14 cellular contexts compared by ENCODE assay signal in genomic region chr6:19472168-19472567, GRCh38.
DNase-seq lines count a peak whose midpoint lies in the region; ATAC-seq and TF ChIP-seq lines count a peak whose summit lies in the region.
"Had no signal": no experiment of that assay in that cellular context is flagged by ENCODE, and none has a peak within 500 bp of the region (broad histone marks: within the 10 kb centered on the region; RNA-seq: fewer than 3 reads in every experiment).

No MANE protein-coding gene starts in this region.

- H3K27me3 ChIP-seq in HCT116 (ENCODE audit: insufficient read depth, low read length): no peaks in the 10 kb centered on the region
- H3K27me3 ChIP-seq in Panc1 (ENCODE audit: control insufficient read depth, insufficient read depth, low read length): no peaks in the 10 kb centered on the region
- no peaks in the 10 kb centered on the region for H3K27me3 ChIP-seq in esophagus muscularis mucosa
- H3K27me3 ChIP-seq: gastrocnemius medialis, neural progenitor cell had no signal

- no peaks in the 10 kb centered on the region for H3K79me2 ChIP-seq in HCT116 (ENCODE audit: insufficient read depth, low read length)

- POLR2A ChIA-PET in HCT116 (lab: Charles Lee): interaction anchor here (0.6 kb wide), 1 partner anchor 16 kb away, joined by 4 read pairs; no protein-coding TSS in a partner anchor
- POLR2A ChIA-PET in Panc1 (lab: Charles Lee): no interaction called here

- no peaks in the 10 kb centered on the region for H3K9me2 ChIP-seq in HCT116 (ENCODE audit: insufficient read depth)

- TF ChIP-seq CTCF in HCT116 (IDR thresholded peaks at IDR 0.05 in 2 of 3, conservative IDR thresholded peaks at IDR 0.05 in 1 of 3; ENCODE audit: borderline replicate concordance in 1 of 3, insufficient read depth in 1 of 3, low read depth in 2 of 3, low read length in 2 of 3): no peak
- no peak for TF ChIP-seq CTCF in Panc1 (IDR thresholded peaks at IDR 0.05)
- TF ChIP-seq CTCF in esophagus muscularis mucosa (IDR thresholded peaks at IDR 0.05): no peak

- H3K36me3 ChIP-seq in HCT116 (ENCODE audit: control insufficient read depth in 1 of 2, insufficient read depth in 2 of 2, low read length in 2 of 2) (no peaks in the 10 kb centered on the region), Panc1 (ENCODE audit: control insufficient read depth, insufficient read depth, low read length) (no peaks in the 10 kb centered on the region), esophagus muscularis mucosa (no peaks in the 10 kb centered on the region)
- H3K36me3 ChIP-seq: gastrocnemius medialis, left ventricle myocardium inferior, neural progenitor cell had no signal

- intact Hi-C loops in HCT116 (cut with micrococcal nuclease) (loop anchor here (5.0 to 10.0 kb wide), 2 partner anchors 380 to 583 kb away; no protein-coding TSS in a partner anchor), Panc1 (cut with micrococcal nuclease; ENCODE audit: unreplicated experiment) (no loop called here), esophagus muscularis mucosa (cut with DNase I) (no loop called here)

- no peak overlapping the region for H3K9ac ChIP-seq in HCT116 (ENCODE audit: low read length)
- H3K9ac ChIP-seq: neural progenitor cell had no signal

- no peak for TF ChIP-seq POLR2A in HCT116 (IDR thresholded peaks at IDR 0.05; ENCODE audit: borderline replicate concordance, extremely low read depth, insufficient read depth, insufficient read length)
- TF ChIP-seq POLR2A in esophagus muscularis mucosa (IDR thresholded peaks at IDR 0.05; ENCODE audit: low read depth): no peak

- peak overlapping the region; percentile 55 for H2AFZ ChIP-seq in HCT116 (ENCODE audit: low read depth, low read length, poor library complexity, severe bottlenecking)
- H2AFZ ChIP-seq: neural progenitor cell had no signal

- H3K4me1 ChIP-seq in HCT116 (ENCODE audit: control insufficient read depth in 1 of 2, insufficient read depth in 2 of 2, low read length in 2 of 2) (peaks cover 7 to 9% of the 10 kb centered on the region in 2 experiments; a peak in 3 of 4 replicates), Panc1 (ENCODE audit: control insufficient read depth, insufficient read depth, low read length) (no peaks in the 10 kb centered on the region), esophagus muscularis mucosa (no peaks in the 10 kb centered on the region)
- H3K4me1 ChIP-seq: gastrocnemius medialis, left ventricle myocardium inferior, neural progenitor cell had no signal

- 89% methylated on average over 4 of the region's 4 CpGs for WGBS in esophagus muscularis mucosa

- H3K4me3 ChIP-seq in HCT116 (replicated peaks in 1 of 2; ENCODE audit: low read depth in 1 of 2, low read length in 2 of 2) (no peak overlapping the region), Panc1 (ENCODE audit: low read depth in 2 of 2, low read length in 2 of 2) (no peak overlapping the region), esophagus muscularis mucosa (no peak overlapping the region)
- H3K4me3 ChIP-seq: gastrocnemius medialis, left ventricle myocardium inferior, neural progenitor cell had no signal

- TF ChIP-seq EP300 in esophagus muscularis mucosa (IDR thresholded peaks at IDR 0.05): no peak

- H4K20me1 ChIP-seq in HCT116 (ENCODE audit: insufficient read depth): no peaks in the 10 kb centered on the region

- TF ChIP-seq RAD21 in HCT116 (IDR thresholded peaks at IDR 0.05; ENCODE audit: low read depth): no peak

- no TSS peak for BruUV-seq in HCT116 (replicated peaks; lab: Mats Ljungman, UMichigan)
- no TSS peak for BruUV-seq in Panc1 (replicated peaks; lab: Mats Ljungman, UMichigan)

- in situ Hi-C loops in Panc1 (cut with HindIII; ENCODE audit: low pct_unique_long_range_greater_than_20kb, low sequenced_read_pairs): no loop called here

- H3K27ac ChIP-seq in HCT116 (ENCODE audit: low read depth, low read length) (0 out of 2 replicates have a peak overlapping the region, but pooled peaks have one; percentile 6), Panc1 (ENCODE audit: low read length) (no peak overlapping the region), esophagus muscularis mucosa (replicated peaks in 1 of 4) (no peak overlapping the region)
- H3K27ac ChIP-seq: gastrocnemius medialis, left ventricle myocardium inferior, neural progenitor cell, VCaP had no signal

- CTCF ChIA-PET in HCT116 (lab: Charles Lee) (no interaction called here), Panc1 (lab: Charles Lee) (no interaction called here)

- DNase-seq in HCT116 (ENCODE audit: low read depth, low spot score) (peak; percentile 22), Panc1 (ENCODE audit: low read depth, low spot score) (peak; percentile 54), esophagus muscularis mucosa (ENCODE audit: extremely low spot score) (peak; percentile 24), smooth muscle cell of the brain vasculature (ENCODE audit: low read depth, low spot score) (peak; percentile 74), iPS-NIHi11 (ENCODE audit: low spot score) (no peak)
- DNase-seq: activated T-cell treated with anti-CD3 and anti-CD28 coated beads for 4 hours, DMS79 treated with DMSO at 0.1 percent for 48 hours, gastrocnemius medialis, left ventricle myocardium inferior, NCI-H1930 had no signal

- peak; percentile 69 for ATAC-seq in HCT116
- ATAC-seq in Panc1: no peak
- no peak for ATAC-seq in GM18517 (IDR thresholded peaks at IDR 0.05; ENCODE audit: unreplicated experiment)
- ATAC-seq in GM21723 (IDR thresholded peaks at IDR 0.05; ENCODE audit: unreplicated experiment): no peak
- ATAC-seq: gastrocnemius medialis had no signal

- peak overlapping the region; percentile 39 for H3K4me2 ChIP-seq in HCT116 (ENCODE audit: low read length)
- H3K4me2 ChIP-seq: neural progenitor cell had no signal

- RAD21 ChIA-PET in HCT116 (lab: Charles Lee; ENCODE audit: low non-redundant PET in 1 of 2, low total read pairs in 2 of 2, uncharacterized antibody in 2 of 2, unreplicated experiment in 2 of 2): interaction anchor here in 1 of 2 experiments (0.6 kb wide), 1 partner anchor 57 kb away, joined by 3 read pairs; no protein-coding TSS in a partner anchor

- H3K9me3 ChIP-seq in HCT116 (ENCODE audit: control insufficient read depth in 1 of 2, insufficient read depth in 1 of 2, low read depth in 1 of 2, low read length in 2 of 2) (no peaks in the 10 kb centered on the region), Panc1 (ENCODE audit: control insufficient read depth, insufficient read depth, low read depth, low read length) (no peaks in the 10 kb centered on the region), esophagus muscularis mucosa (no peaks in the 10 kb centered on the region)
- H3K9me3 ChIP-seq: gastrocnemius medialis, left ventricle myocardium inferior had no signal

TF ChIP-seq in HCT116, 20 proteins besides CTCF, POLR2A, EP300 and RAD21:
- no peak for TF ChIP-seq ZBTB33 (IDR thresholded peaks at IDR 0.05; ENCODE audit: extremely low read depth, insufficient replicate concordance, low read length)
- no peak for TF ChIP-seq REST (IDR thresholded peaks at IDR 0.05; ENCODE audit: low read depth)
- TF ChIP-seq CBX3 (IDR thresholded peaks at IDR 0.05; ENCODE audit: low read depth): no peak
- peak; percentile 43; the same call in 1 of the 2 replicates for TF ChIP-seq FOSL1 (IDR thresholded peaks at IDR 0.05; ENCODE audit: low read depth)
- TF ChIP-seq JUND (IDR thresholded peaks at IDR 0.05): 0 out of 2 replicates have a peak, but pooled peaks have one; percentile 23
- TF ChIP-seq SRF (IDR thresholded peaks at IDR 0.05; ENCODE audit: low read depth): no peak
- TF ChIP-seq CEBPB (IDR thresholded peaks at IDR 0.05; ENCODE audit: low read depth): 0 out of 2 replicates have a peak, but pooled peaks have one; percentile 16
